12 cellular contexts compared by ENCODE assay signal in the genomic region with DNA sequence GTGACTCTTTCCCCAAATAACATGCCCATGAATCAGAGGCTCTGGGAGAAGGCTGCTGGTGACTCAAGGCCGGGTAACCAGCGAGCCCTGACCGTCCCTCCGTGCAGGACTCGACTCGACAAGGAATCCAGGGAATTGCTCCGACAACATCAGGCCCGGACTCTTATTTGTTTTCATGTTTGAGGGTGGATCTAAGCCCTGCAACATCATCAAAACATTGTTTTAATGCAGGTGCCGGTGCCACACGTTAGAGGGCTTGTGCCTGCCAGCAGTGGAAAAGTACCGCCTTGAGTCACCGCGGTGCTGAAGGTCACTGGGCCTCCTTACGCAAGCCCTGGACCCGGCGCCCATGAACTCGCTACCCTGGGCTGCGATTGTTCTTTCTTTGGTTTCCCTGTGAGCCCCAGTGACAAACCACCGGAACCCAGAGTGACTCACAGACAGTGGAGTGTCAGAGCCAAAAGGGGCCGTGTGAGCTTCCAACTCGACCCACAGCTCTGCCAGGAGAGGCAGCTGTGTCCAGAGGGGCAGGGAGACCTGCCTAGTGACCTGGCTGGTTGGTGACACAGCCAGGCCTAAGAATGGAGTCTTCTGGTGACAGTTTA.
DNase-seq lines count a peak whose midpoint lies in the region; ATAC-seq and TF ChIP-seq lines count a peak whose summit lies in the region.
"Had no signal": no experiment of that assay in that cellular context is flagged by ENCODE, and none has a peak within 500 bp of the region (broad histone marks: within the 10 kb centered on the region; RNA-seq: fewer than 3 reads in every experiment).

No MANE protein-coding gene starts in this region.

- no peak for ATAC-seq in WTC11
- no peak for ATAC-seq in heart right ventricle
- ATAC-seq: activated CD4-positive, CD25-positive, alpha-beta regulatory T cell treated with anti-CD3 and anti-CD28 coated beads, Interleukin-2, amount 50 U/mL, for 24 hours had no signal

- intact Hi-C loops in heart right ventricle (cut with DNase I) = no loop called here

- POLR2A ChIA-PET in WTC11 (lab: Charles Lee) = no interaction called here

- no peak overlapping the region for H3K4me3 Mint-ChIP-seq in WTC11

- H3K27ac ChIP-seq in heart right ventricle = no peak overlapping the region

- peaks cover 32% of the 10 kb centered on the region for H3K36me3 Mint-ChIP-seq in WTC11

- H3K9me3 Mint-ChIP-seq in WTC11 = peaks cover 51% of the 10 kb centered on the region

- no peaks in the 10 kb centered on the region for H3K4me1 Mint-ChIP-seq in WTC11

- TF ChIP-seq CTCF in WTC11 (IDR thresholded peaks at IDR 0.05) (no peak), heart right ventricle (IDR thresholded peaks at IDR 0.05) (no peak)

- no peaks in the 10 kb centered on the region for H3K36me3 ChIP-seq in heart right ventricle

- peaks cover 0 to 35% (median 7%) of the 10 kb centered on the region in 7 donors for H3K27me3 ChIP-seq in heart right ventricle

- H3K27me3 Mint-ChIP-seq in WTC11 (ENCODE audit: low read depth) = no peaks in the 10 kb centered on the region; the same call in 1 of the 2 replicates

- WGBS in heart right ventricle, 2 donors = 74 to 89% methylated on average over 21 of the region's 21 CpGs

- DNase-seq in activated CD4-positive, alpha-beta T cell treated with anti-CD3 and anti-CD28 coated beads for 48 hours = peak; percentile 15
- no peak for DNase-seq in activated CD4-positive, alpha-beta T cell treated with anti-CD3 and anti-CD28 coated beads, Interleukin-2, amount 50 U/mL, for 48 hours
- DNase-seq in WTC11 (ENCODE audit: low spot score) (no peak), islet precursor cell (peak; percentile 93), stromal cell of bone marrow (ENCODE audit: low read depth) (peak; percentile 30), heart right ventricle (no peak), NCI-H510A treated with DMSO at 0.1 percent for 48 hours (lab: John Stamatoyannopoulos, UW) (no peak), OCI-M1 (lab: John Stamatoyannopoulos, UW) (no peak)
- DNase-seq: central memory CD4-positive, alpha-beta T cell; NCI-H524; stimulated activated CD4-positive, alpha-beta T cell treated with anti-CD3 and anti-CD28 coated beads, Interleukin-4, amount 100 ng/mL, for 1 hour had no signal

- H3K27ac Mint-ChIP-seq in WTC11 = no peak overlapping the region

- H3K4me1 ChIP-seq in heart right ventricle = no peaks in the 10 kb centered on the region

- CTCF ChIA-PET in WTC11 (lab: Charles Lee) = no interaction called here

- no peaks in the 10 kb centered on the region for H3K9me3 ChIP-seq in heart right ventricle

- no peak overlapping the region for H3K4me3 ChIP-seq in heart right ventricle

TF ChIP-seq in WTC11, 78 proteins besides CTCF, POLR2A, EP300 and RAD21:
- TF ChIP-seq GABPB1 (CRISPR knock-in tag; IDR thresholded peaks at IDR 0.05) (peak; percentile 67), ARID4B (CRISPR knock-in tag; IDR thresholded peaks at IDR 0.05; ENCODE audit: borderline replicate concordance) (no peak)

Comparison
In these comparisons a context has a peak if more than half of its experiments do, and no peak if none do; other contexts are left out.
1. DNase-seq: peak in activated CD4-positive, alpha-beta T cell treated with anti-CD3 and anti-CD28 coated beads for 48 hours (single experiment), islet precursor cell (single experiment) and stromal cell of bone marrow (single experiment); none in activated CD4-positive, alpha-beta T cell treated with anti-CD3 and anti-CD28 coated beads, Interleukin-2, amount 50 U/mL, for 48 hours (0 of 2), WTC11 (single experiment), heart right ventricle (0 of 2), NCI-H510A treated with DMSO at 0.1 percent for 48 hours (single experiment) and OCI-M1 (single experiment).